ENCODE assay signal across 15 cellular contexts in genomic region chr13:43232866-43233265, GRCh38.
DNase-seq lines count a peak whose midpoint lies in the region; ATAC-seq, FAIRE-seq and TF ChIP-seq lines count a peak whose summit lies in the region.
"Had no signal": no experiment of that assay in that cellular context is flagged by ENCODE, and none has a peak within 500 bp of the region (broad histone marks: within the 10 kb centered on the region; RNA-seq: fewer than 3 reads in every experiment).

No MANE protein-coding gene starts in this region.

- no peak overlapping the region for H3K18ac ChIP-seq in mesenchymal stem cell (ENCODE audit: low read depth in 1 of 2, low read length in 2 of 2)

- no peaks in the 10 kb centered on the region for H3K79me1 ChIP-seq in mesenchymal stem cell (replicated peaks; ENCODE audit: low read length, poor library complexity, severe bottlenecking)

- peak; percentile 37 for DNase-seq in Daoy (ENCODE audit: low read depth)
- DNase-seq in NCI-H1694 (lab: John Stamatoyannopoulos, UW), result peak; percentile 61
- peak; percentile 77 for DNase-seq in bronchial epithelial cell (ENCODE audit: low read depth)
- peak; percentile 37 for DNase-seq in mesenchymal stem cell
- no peak for DNase-seq in hypothalamus (lab: John Stamatoyannopoulos, UW)
- DNase-seq in HAP-1 (ENCODE audit: low spot score in 2 of 2), result no peak
- DNase-seq: activated CD8-positive, alpha-beta memory T cell treated with anti-CD3 and anti-CD28 coated beads for 24 hours; activated effector memory CD4-positive, alpha-beta T cell treated with Interleukin-2 at 50 U/mL for 16 hours; CD4-positive, alpha-beta T cell; NCI-H1417 treated with DMSO at 0.1 percent for 48 hours; NCI-H524; OCI-M1 had no signal

- H2BK15ac ChIP-seq in mesenchymal stem cell (ENCODE audit: low read depth, poor library complexity, severe bottlenecking), result no peak overlapping the region

- H3K4me3 ChIP-seq in bronchial epithelial cell (ENCODE audit: low read depth, low read length) (no peak overlapping the region), mesenchymal stem cell (ENCODE audit: insufficient read depth in 1 of 2, low read depth in 1 of 2, low read length in 2 of 2) (no peak overlapping the region), HAP-1 (no peak overlapping the region)

- H3K4me2 ChIP-seq in mesenchymal stem cell (ENCODE audit: low read length, poor library complexity, severe bottlenecking), result no peak overlapping the region

- TF ChIP-seq CTCF in bronchial epithelial cell (IDR thresholded peaks at IDR 0.05; ENCODE audit: insufficient read depth, low read length, severe bottlenecking), result no peak

- ATAC-seq in GM18867 (IDR thresholded peaks at IDR 0.05; ENCODE audit: unreplicated experiment) (no peak), HG03354 (IDR thresholded peaks at IDR 0.05; ENCODE audit: poor library complexity, severe bottlenecking, unreplicated experiment) (no peak)

- H3K23ac ChIP-seq in mesenchymal stem cell (ENCODE audit: low read length in 2 of 2), result no peak overlapping the region

- no peak for FAIRE-seq in bronchial epithelial cell (lab: Jason Lieb, UNC)

- H3K36me3 ChIP-seq in bronchial epithelial cell (ENCODE audit: control insufficient read depth, insufficient read depth, low read length) (no peaks in the 10 kb centered on the region), mesenchymal stem cell (ENCODE audit: control insufficient read depth in 1 of 2, insufficient read depth in 2 of 2, low read depth in 1 of 2, low read length in 2 of 2) (peaks cover 0 to 6% of the 10 kb centered on the region in 2 experiments), HAP-1 (replicated peaks) (no peaks in the 10 kb centered on the region)

- whole genome bisulfite sequencing in mesenchymal stem cell, result 100% methylated on average over 1 of the region's 1 CpG

- no peak overlapping the region for H3K27ac ChIP-seq in mesenchymal stem cell (ENCODE audit: low read length, poor library complexity, severe bottlenecking)
- H3K27ac ChIP-seq: epithelial cell of prostate had no signal

- H3K4me1 ChIP-seq in mesenchymal stem cell (ENCODE audit: control insufficient read depth, insufficient read depth, low read depth, low read length) (peaks cover 3% of the 10 kb centered on the region), HAP-1 (no peaks in the 10 kb centered on the region; the same call in 1 of the 2 replicates)

- no peak overlapping the region for H4K91ac ChIP-seq in mesenchymal stem cell (ENCODE audit: low read length)

- H2AK5ac ChIP-seq in mesenchymal stem cell (ENCODE audit: low read length, severe bottlenecking), result no peak overlapping the region

- H4K8ac ChIP-seq in mesenchymal stem cell (ENCODE audit: low read length), result no peak overlapping the region

- in situ Hi-C loops in HAP-1 (cut with MboI; ENCODE audit: low sequenced_read_pairs), result no loop called here

- no peak overlapping the region for H2BK5ac ChIP-seq in mesenchymal stem cell (ENCODE audit: low read depth, low read length, poor library complexity, severe bottlenecking)

- no peak overlapping the region for H3K14ac ChIP-seq in mesenchymal stem cell (ENCODE audit: low read length in 2 of 2)

- no peak overlapping the region for H3K9ac ChIP-seq in mesenchymal stem cell (ENCODE audit: low read length)

- H3K9me3 ChIP-seq in mesenchymal stem cell (ENCODE audit: control insufficient read depth, low read length) (no peaks in the 10 kb centered on the region), HAP-1 (no peaks in the 10 kb centered on the region)

- no peak overlapping the region for H3K4ac ChIP-seq in mesenchymal stem cell (ENCODE audit: low read depth in 1 of 2, low read length in 2 of 2)

- no peak overlapping the region for H2BK120ac ChIP-seq in mesenchymal stem cell (ENCODE audit: low read depth, low read length)

- H3K27me3 ChIP-seq in bronchial epithelial cell (ENCODE audit: control insufficient read depth, insufficient read depth, low read length) (no peaks in the 10 kb centered on the region), mesenchymal stem cell (ENCODE audit: control insufficient read depth in 1 of 2, insufficient read depth in 1 of 2, low read length in 2 of 2) (no peaks in the 10 kb centered on the region), HAP-1 (ENCODE audit: low read depth) (no peaks in the 10 kb centered on the region)

- no peak overlapping the region for H2AFZ ChIP-seq in mesenchymal stem cell (ENCODE audit: low read depth, low read length)

- H2BK12ac ChIP-seq in mesenchymal stem cell (ENCODE audit: low read length in 2 of 2), result no peak overlapping the region

Comparison
In these comparisons a context has a peak if more than half of its experiments do, and no peak if none do; other contexts are left out.
1. DNase-seq: peak in Daoy (single experiment), NCI-H1694 (single experiment), bronchial epithelial cell (single experiment) and mesenchymal stem cell (single experiment); none in hypothalamus (0 of 51) and HAP-1 (0 of 2).